Comparison of ENCODE assay signal across 24 cellular contexts in genomic region chr13:27388236-27388635, GRCh38.
"Had no signal": no experiment of that assay in that cellular context is flagged by ENCODE, and none has a peak within 500 bp of the region (broad histone marks: within the 10 kb centered on the region; RNA-seq: fewer than 3 reads in every experiment).

No MANE protein-coding gene starts in this region.

- H3K4me1 Mint-ChIP-seq: naive B cell; stimulated activated memory B cell treated with anti-CD40 and anti-IgM and Interleukin-4, amounts not matched to agents 10 μg/mL and 1 μg/mL and 100 μg/mL, for 72 hours had no signal

- H3K36me3 ChIP-seq: prostate gland, right atrium auricular region, thoracic aorta, tibial nerve, upper lobe of right lung, uterus had no signal

- H3K4me3 ChIP-seq: dorsolateral prefrontal cortex, lung, mucosa of descending colon, prostate gland, right atrium auricular region, smooth muscle cell, thoracic aorta, tibial nerve, upper lobe of right lung, uterus had no signal

- ATAC-seq: left lobe of liver; mucosa of descending colon; sciatic nerve; stimulated activated memory B cell treated with anti-CD40 and anti-IgM and Interleukin-4, amounts not matched to agents 10 μg/mL and 1 μg/mL and 100 μg/mL, for 72 hours; upper lobe of right lung had no signal

- H3K4me3 Mint-ChIP-seq: memory B cell; mesothelial cell of epicardium; natural killer cell treated with Interleukin-12 subunit alpha and Interleukin-12 subunit beta and Interleukin-15 and Interleukin-18, amount 100 ng/mL, for 72 hours; stimulated activated memory B cell treated with anti-CD40 and anti-IgM and Interleukin-4, amounts not matched to agents 10 μg/mL and 1 μg/mL and 100 μg/mL, for 72 hours; stimulated activated naive CD8-positive, alpha-beta T cell treated with anti-CD3 and anti-CD28 coated beads, Interleukin-15, Interleukin-2, amounts not matched to agents 100 ng/mL and 50 ng/mL, for 24 hours had no signal

- H3K9me3 ChIP-seq: mucosa of descending colon, prostate gland, right atrium auricular region, thoracic aorta, tibial nerve, upper lobe of right lung, uterus had no signal

- H3K9me3 Mint-ChIP-seq: memory B cell; mesothelial cell of epicardium; naive B cell; natural killer cell treated with Interleukin-12 subunit alpha and Interleukin-12 subunit beta and Interleukin-15 and Interleukin-18, amount 100 ng/mL, for 72 hours; stimulated activated memory B cell treated with anti-CD40 and anti-IgM and Interleukin-4, amounts not matched to agents 10 μg/mL and 1 μg/mL and 100 μg/mL, for 72 hours; stimulated activated naive CD8-positive, alpha-beta T cell treated with anti-CD3 and anti-CD28 coated beads, Interleukin-15, Interleukin-2, amounts not matched to agents 100 ng/mL and 50 ng/mL, for 24 hours had no signal

- H3K27ac Mint-ChIP-seq: memory B cell; mesothelial cell of epicardium; naive B cell; natural killer cell treated with Interleukin-12 subunit alpha and Interleukin-12 subunit beta and Interleukin-15 and Interleukin-18, amount 100 ng/mL, for 72 hours; stimulated activated memory B cell treated with anti-CD40 and anti-IgM and Interleukin-4, amounts not matched to agents 10 μg/mL and 1 μg/mL and 100 μg/mL, for 72 hours; stimulated activated naive CD8-positive, alpha-beta T cell treated with anti-CD3 and anti-CD28 coated beads, Interleukin-15, Interleukin-2, amounts not matched to agents 100 ng/mL and 50 ng/mL, for 24 hours had no signal

- H3K4me2 ChIP-seq: smooth muscle cell had no signal

- H3K27me3 ChIP-seq: dorsolateral prefrontal cortex, right atrium auricular region, upper lobe of right lung had no signal

- H3K36me3 Mint-ChIP-seq: memory B cell; mesothelial cell of epicardium; naive B cell; natural killer cell treated with Interleukin-12 subunit alpha and Interleukin-12 subunit beta and Interleukin-15 and Interleukin-18, amount 100 ng/mL, for 72 hours; stimulated activated memory B cell treated with anti-CD40 and anti-IgM and Interleukin-4, amounts not matched to agents 10 μg/mL and 1 μg/mL and 100 μg/mL, for 72 hours had no signal

- H3K27me3 Mint-ChIP-seq: stimulated activated naive CD8-positive, alpha-beta T cell treated with anti-CD3 and anti-CD28 coated beads, Interleukin-15, Interleukin-2, amounts not matched to agents 100 ng/mL and 50 ng/mL, for 24 hours had no signal

- H3K27ac ChIP-seq: dorsolateral prefrontal cortex, prostate gland, right atrium auricular region, thoracic aorta, tibial nerve, upper lobe of right lung, uterus had no signal

- DNase-seq: dorsolateral prefrontal cortex; effector CD4-positive, alpha-beta T cell; kidney; mucosa of descending colon; naive B cell; nucleus accumbens; stimulated activated CD4-positive, alpha-beta T cell treated with anti-CD3 and anti-CD28 coated beads, Interleukin-12 subunit alpha, Interleukin-12 subunit beta, amount 100 ng/mL, for 4 hours; stimulated activated CD4-positive, alpha-beta T cell treated with anti-CD3 and anti-CD28 coated beads, Interleukin-2, amount 100 ng/mL, for 24 hours; stimulated activated CD4-positive, alpha-beta T cell treated with anti-CD3 and anti-CD28 coated beads, Interleukin-4, amount 100 ng/mL, for 24 hours; upper lobe of right lung; uterus had no signal

- H3K4me1 ChIP-seq: prostate gland, right atrium auricular region, tibial nerve, upper lobe of right lung, uterus had no signal
